10 cellular contexts compared by ENCODE assay signal in the genomic region with DNA sequence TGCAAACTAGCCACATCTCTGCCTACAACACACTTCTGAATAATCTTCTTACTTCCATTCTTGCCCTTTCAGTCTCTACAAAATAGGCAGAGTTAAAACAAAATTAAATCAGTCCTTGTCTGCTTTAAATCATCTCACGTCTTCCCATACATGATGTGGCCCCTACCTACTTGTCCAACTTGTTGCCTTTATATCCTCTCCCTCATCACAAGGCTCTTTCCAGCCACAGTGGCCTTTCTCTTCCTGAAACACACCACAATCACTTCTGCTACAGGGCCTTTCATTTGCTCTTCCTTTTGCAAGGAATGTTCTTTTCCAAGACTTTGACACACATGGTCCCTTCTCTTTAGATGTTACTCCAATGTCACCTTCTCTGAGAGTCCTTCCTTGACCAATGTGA. TPM values are rescaled to one million over a fixed set of nuclear protein-coding genes. Genes with fewer than 3 reads are reported as not detected.
DNase-seq lines count a peak whose midpoint lies in the region; ATAC-seq and TF ChIP-seq lines count a peak whose summit lies in the region.
"Had no signal": no experiment of that assay in that cellular context is flagged by ENCODE, and none has a peak within 500 bp of the region (broad histone marks: within the 10 kb centered on the region; RNA-seq: fewer than 3 reads in every experiment).

No MANE protein-coding gene starts in this region.

- TF ChIP-seq CTCF in HFF-Myc (IDR thresholded peaks at IDR 0.05; ENCODE audit: low read depth, low read length, missing control alignments) (no peak), brain microvascular endothelial cell (IDR thresholded peaks at IDR 0.05; ENCODE audit: low read depth, low read length, missing control alignments) (no peak)

- H3K27ac ChIP-seq in ACC112 (ENCODE audit: low read depth, low read length) (no peak overlapping the region), brain microvascular endothelial cell (no peak overlapping the region), mesodermal cell (ENCODE audit: low read depth, low read length, severe bottlenecking) (no peak overlapping the region)

- WGBS in mesodermal cell (ENCODE audit: insufficient coverage in 2 of 2), 2 experiments, result 29 to 54% methylated on average over 1 of the region's 1 CpG

- ATAC-seq in GM19035 (IDR thresholded peaks at IDR 0.05; ENCODE audit: unreplicated experiment), result no peak

- peak overlapping the region; percentile 88 for H3K4me3 ChIP-seq in ACC112 (ENCODE audit: low read depth, low read length)
- H3K4me3 ChIP-seq in HFF-Myc (replicated peaks; ENCODE audit: low read depth, low read length), result peak overlapping the region; percentile 82
- H3K4me3 ChIP-seq in brain microvascular endothelial cell (ENCODE audit: low read depth, low read length), result peak overlapping the region; percentile 85
- H3K4me3 ChIP-seq in mesodermal cell (ENCODE audit: extremely low read depth, insufficient read depth, low read length, poor library complexity, severe bottlenecking), result peak overlapping the region; percentile 90

- H3K27me3 ChIP-seq in ACC112 (ENCODE audit: insufficient read depth, low read length) (no peaks in the 10 kb centered on the region), brain microvascular endothelial cell (replicated peaks) (no peaks in the 10 kb centered on the region)

- DNase-seq in HFF-Myc (ENCODE audit: extremely low read depth, low read depth) (no peak), brain microvascular endothelial cell (no peak), GM03348 (ENCODE audit: low spot score) (no peak), T-helper 9 cell (no peak), Ammon's horn (ENCODE audit: low spot score) (no peak)
- DNase-seq: DMS153, NCI-H446 treated with DMSO at 0.1 percent for 48 hours had no signal

- no peak overlapping the region for H2AFZ ChIP-seq in ACC112 (ENCODE audit: low read length, unreplicated experiment)

- in situ Hi-C loops in brain microvascular endothelial cell (cut with HindIII; ENCODE audit: low pct_ligation_motif_present, low sequenced_read_pairs), result no loop called here

- H3K79me2 ChIP-seq in ACC112 (ENCODE audit: control insufficient read depth, insufficient read depth, low read length, unreplicated experiment), result peaks cover 81% of the 10 kb centered on the region

- H3K36me3 ChIP-seq in ACC112 (ENCODE audit: insufficient read depth, low read length), result peaks cover 12% of the 10 kb centered on the region
- H3K36me3 ChIP-seq in brain microvascular endothelial cell (replicated peaks), result peaks cover 4% of the 10 kb centered on the region
- H3K36me3 ChIP-seq in mesodermal cell (ENCODE audit: control insufficient read depth, insufficient read depth, low read length), result peaks cover 15% of the 10 kb centered on the region

- peaks cover 36% of the 10 kb centered on the region for H3K4me1 ChIP-seq in ACC112 (ENCODE audit: control insufficient read depth, insufficient read depth, low read length, unreplicated experiment)
- H3K4me1 ChIP-seq in mesodermal cell (ENCODE audit: control insufficient read depth, insufficient read depth, low read length, poor library complexity, severe bottlenecking), result peaks cover 8% of the 10 kb centered on the region

- H3K9me3 ChIP-seq in mesodermal cell (ENCODE audit: control insufficient read depth, low read length), result no peaks in the 10 kb centered on the region

RNA-seq across cellular contexts. Expression of gene RBM26, which starts 1.7 kb away (rescaled TPM):
- polyA plus RNA-seq in mesodermal cell (2013, experiment 1 of 2), result 41.5 TPM
- polyA plus RNA-seq in mesodermal cell (2013, experiment 2 of 2), result 44.3 TPM
